In the genomic region with DNA sequence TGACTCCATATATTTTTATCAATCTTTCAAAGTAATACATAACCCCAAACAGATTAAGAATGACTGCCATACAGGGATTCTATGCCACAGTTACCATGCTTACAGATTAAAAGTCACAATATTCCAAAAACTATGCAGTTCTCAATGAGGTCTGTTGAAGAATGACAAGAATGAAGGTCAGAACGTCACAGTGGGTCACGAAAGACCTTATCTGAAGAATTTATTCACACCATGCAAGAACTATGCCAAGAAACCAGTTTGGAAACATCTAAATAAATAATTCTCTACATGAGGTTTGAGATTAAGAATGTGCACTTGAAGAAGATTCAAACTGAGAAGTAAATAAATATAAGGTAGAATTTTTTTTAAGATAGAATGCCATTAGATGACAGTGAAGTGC, we compare ENCODE assay signal across 27 cellular contexts.
A peak's percentile ranks its signal among the peaks of the same experiment; 100 is the strongest.
DNase-seq lines count a peak whose midpoint lies in the region; ATAC-seq, FAIRE-seq and TF ChIP-seq lines count a peak whose summit lies in the region.
"Had no signal": no experiment of that assay in that cellular context is flagged by ENCODE, and none has a peak within 500 bp of the region (broad histone marks: within the 10 kb centered on the region; RNA-seq: fewer than 3 reads in every experiment).

No MANE protein-coding gene starts in this region.

- H3K27me3 Mint-ChIP-seq in neural progenitor cell (ENCODE audit: insufficient read depth, low read depth) (no peaks in the 10 kb centered on the region), progenitor cell of endocrine pancreas (no peaks in the 10 kb centered on the region)
- H3K27me3 Mint-ChIP-seq: activated CD8-positive, alpha-beta memory T cell treated with anti-CD3 and anti-CD28 coated beads, Interleukin-2, amount 10 ng/mL, durations not matched to agents 7 days and 5 days; CD8-positive, alpha-beta memory T cell; naive thymus-derived CD4-positive, alpha-beta T cell had no signal

- H3K9me3 Mint-ChIP-seq in neural progenitor cell (no peaks in the 10 kb centered on the region), progenitor cell of endocrine pancreas (ENCODE audit: low read depth) (no peaks in the 10 kb centered on the region)
- H3K9me3 Mint-ChIP-seq: activated naive CD4-positive, alpha-beta T cell treated with anti-CD3 and anti-CD28 coated beads for 36 hours; CD8-positive, alpha-beta memory T cell; naive thymus-derived CD4-positive, alpha-beta T cell had no signal

- no peaks in the 10 kb centered on the region for H3K4me1 ChIP-seq in neural progenitor cell

- TF ChIP-seq CTCF in AG10803 (conservative IDR thresholded peaks at IDR 0.05; ENCODE audit: low read length), result no peak
- TF ChIP-seq CTCF in choroid plexus epithelial cell (conservative IDR thresholded peaks at IDR 0.05; ENCODE audit: low read depth, low read length), result no peak
- TF ChIP-seq CTCF in neural progenitor cell (IDR thresholded peaks at IDR 0.05), result no peak
- no peak for TF ChIP-seq CTCF in progenitor cell of endocrine pancreas (IDR thresholded peaks at IDR 0.05; ENCODE audit: unreplicated experiment)

- no peak for FAIRE-seq in HTR-8/SVneo (lab: Jason Lieb, UNC)
- FAIRE-seq: GM12878, H1 had no signal

- H3K4me3 ChIP-seq in AG10803 (ENCODE audit: low read length) (no peak overlapping the region), choroid plexus epithelial cell (ENCODE audit: low read depth, low read length) (no peak overlapping the region), neural progenitor cell (no peak overlapping the region)
- H3K4me3 ChIP-seq: GM12878, heart right ventricle, right atrium auricular region, thoracic aorta had no signal

- no peak overlapping the region for H3K4me3 Mint-ChIP-seq in neural progenitor cell
- no peak overlapping the region for H3K4me3 Mint-ChIP-seq in progenitor cell of endocrine pancreas (ENCODE audit: low read depth)
- H3K4me3 Mint-ChIP-seq: activated CD8-positive, alpha-beta memory T cell treated with anti-CD3 and anti-CD28 coated beads, Interleukin-2, amount 10 ng/mL, durations not matched to agents 7 days and 5 days; activated naive CD4-positive, alpha-beta T cell treated with anti-CD3 and anti-CD28 coated beads for 36 hours; CD8-positive, alpha-beta memory T cell; naive thymus-derived CD4-positive, alpha-beta T cell had no signal

- peak; percentile 75 for DNase-seq in AG10803 (ENCODE audit: low read depth)
- peak; percentile 28 for DNase-seq in HTR-8/SVneo (ENCODE audit: insufficient read length, low spot score)
- DNase-seq in choroid plexus epithelial cell (ENCODE audit: low read depth), result peak; percentile 93
- peak; percentile 68 for DNase-seq in non-pigmented ciliary epithelial cell (ENCODE audit: low read depth)
- DNase-seq in neural progenitor cell (ENCODE audit: low spot score), result no peak
- no peak for DNase-seq in progenitor cell of endocrine pancreas (ENCODE audit: low spot score, unreplicated experiment)
- no peak for DNase-seq in sciatic nerve (ENCODE audit: low spot score)
- DNase-seq: activated CD4-positive, alpha-beta T cell treated with anti-CD3 and anti-CD28 coated beads, Interleukin-2, amount 50 U/mL, for 1 hour; activated CD8-positive, alpha-beta memory T cell treated with anti-CD3 and anti-CD28 coated beads, Interleukin-2, amount 10 ng/mL, durations not matched to agents 7 days and 5 days; activated naive CD4-positive, alpha-beta T cell treated with anti-CD3 and anti-CD28 coated beads for 36 hours; CD8-positive, alpha-beta memory T cell; central memory CD4-positive, alpha-beta T cell; DMS79; heart right ventricle; Kasumi-1; naive thymus-derived CD4-positive, alpha-beta T cell; NCI-H1694; NCI-H526; stimulated activated CD4-positive, alpha-beta T cell treated with anti-CD3 and anti-CD28 coated beads, Interleukin-12 subunit alpha, Interleukin-12 subunit beta, amount 100 ng/mL, for 4 hours; stimulated activated CD4-positive, alpha-beta T cell treated with anti-CD3 and anti-CD28 coated beads, Interleukin-4, amount 100 ng/mL, for 4 hours; stimulated activated naive CD4-positive, alpha-beta T cell treated with Interleukin-2 at 50 U/mL for 16 hours had no signal

- no peaks in the 10 kb centered on the region for H4K20me1 ChIP-seq in neural progenitor cell (ENCODE audit: low read depth)

- H3F3A ChIP-seq in neural progenitor cell (ENCODE audit: low read depth), result no peaks in the 10 kb centered on the region

- no peaks in the 10 kb centered on the region for H3K36me3 ChIP-seq in neural progenitor cell
- H3K36me3 ChIP-seq: heart right ventricle, right atrium auricular region, thoracic aorta had no signal

- H3K9me3 ChIP-seq in neural progenitor cell (ENCODE audit: low read depth), result no peaks in the 10 kb centered on the region
- H3K9me3 ChIP-seq: heart right ventricle, right atrium auricular region, thoracic aorta had no signal

- no peak overlapping the region for H3K4me2 ChIP-seq in neural progenitor cell

- H3K4me1 Mint-ChIP-seq in neural progenitor cell (peaks cover 2% of the 10 kb centered on the region), progenitor cell of endocrine pancreas (ENCODE audit: low read depth) (peaks cover 19% of the 10 kb centered on the region)
- H3K4me1 Mint-ChIP-seq: activated CD8-positive, alpha-beta memory T cell treated with anti-CD3 and anti-CD28 coated beads, Interleukin-2, amount 10 ng/mL, durations not matched to agents 7 days and 5 days; CD8-positive, alpha-beta memory T cell had no signal

- no peaks in the 10 kb centered on the region for H3K79me2 ChIP-seq in neural progenitor cell (ENCODE audit: low read depth)

- H3K27ac Mint-ChIP-seq in neural progenitor cell (no peak overlapping the region), progenitor cell of endocrine pancreas (no peak overlapping the region)
- H3K27ac Mint-ChIP-seq: activated CD8-positive, alpha-beta memory T cell treated with anti-CD3 and anti-CD28 coated beads, Interleukin-2, amount 10 ng/mL, durations not matched to agents 7 days and 5 days; activated naive CD4-positive, alpha-beta T cell treated with anti-CD3 and anti-CD28 coated beads for 36 hours; CD8-positive, alpha-beta memory T cell; naive thymus-derived CD4-positive, alpha-beta T cell had no signal

- intact Hi-C loops in sciatic nerve (cut with DNase I), result no loop called here

- no peak for ATAC-seq in sciatic nerve
- no peak for ATAC-seq in HG03565 (IDR thresholded peaks at IDR 0.05; ENCODE audit: unreplicated experiment)
- ATAC-seq: activated CD8-positive, alpha-beta memory T cell treated with anti-CD3 and anti-CD28 coated beads, Interleukin-2, amount 10 ng/mL, durations not matched to agents 7 days and 5 days; GM12878; heart right ventricle; left lobe of liver; naive thymus-derived CD4-positive, alpha-beta T cell had no signal

- H3K36me3 Mint-ChIP-seq in neural progenitor cell (peaks cover 4% of the 10 kb centered on the region), progenitor cell of endocrine pancreas (ENCODE audit: insufficient read depth) (peaks cover 7% of the 10 kb centered on the region)
- H3K36me3 Mint-ChIP-seq: activated CD8-positive, alpha-beta memory T cell treated with anti-CD3 and anti-CD28 coated beads, Interleukin-2, amount 10 ng/mL, durations not matched to agents 7 days and 5 days had no signal

- H3K27ac ChIP-seq in neural progenitor cell, result no peak overlapping the region
- H3K27ac ChIP-seq: heart right ventricle, right atrium auricular region, thoracic aorta had no signal

- H2AFZ ChIP-seq in neural progenitor cell (replicated peaks), result no peak overlapping the region

- H3K9ac ChIP-seq in neural progenitor cell, result no peak overlapping the region

- H3K27me3 ChIP-seq in neural progenitor cell, result no peaks in the 10 kb centered on the region
- H3K27me3 ChIP-seq: heart right ventricle, right atrium auricular region had no signal

Comparison
In these comparisons a context has a peak if more than half of its experiments do, and no peak if none do; other contexts are left out.
1. DNase-seq: peak in AG10803 (single experiment), HTR-8/SVneo (single experiment), choroid plexus epithelial cell (single experiment) and non-pigmented ciliary epithelial cell (single experiment); none in neural progenitor cell (single experiment), progenitor cell of endocrine pancreas (single experiment) and sciatic nerve (single experiment).